24 cellular contexts compared by ENCODE assay signal in genomic region chr2:207937253-207937652, GRCh38.
"Had no signal": no experiment of that assay in that cellular context is flagged by ENCODE, and none has a peak within 500 bp of the region (broad histone marks: within the 10 kb centered on the region; RNA-seq: fewer than 3 reads in every experiment).

No MANE protein-coding gene starts in this region.

- H3K9me3 ChIP-seq: heart left ventricle, pancreas, psoas muscle, right atrium auricular region, stomach, testis, tibial artery, upper lobe of right lung had no signal

- H3K36me3 ChIP-seq: pancreas, right atrium auricular region, upper lobe of right lung had no signal

- H3K27ac ChIP-seq: pancreas, psoas muscle, skin epidermis, stomach, testis, tibial artery, upper lobe of right lung had no signal

- H3K4me3 ChIP-seq: heart left ventricle, pancreas, psoas muscle, right atrium auricular region, skin epidermis, stomach, testis, tibial artery, upper lobe of right lung had no signal

- H3K4me1 ChIP-seq: psoas muscle, testis had no signal

- ATAC-seq: heart left ventricle; left cardiac atrium; left lobe of liver; naive thymus-derived CD8-positive, alpha-beta T cell; pancreas; psoas muscle; sciatic nerve; stimulated activated naive B cell treated with anti-CD40 and anti-IgM and Interleukin-4, amounts not matched to agents 10 μg/mL and 1 μg/mL and 100 μg/mL, for 72 hours; stimulated activated naive CD8-positive, alpha-beta T cell treated with anti-CD3 and anti-CD28 coated beads, Interleukin-15, Interleukin-2, amounts not matched to agents 100 U/mL and 50 U/mL, for 24 hours had no signal

- DNase-seq: heart left ventricle; hypothalamus; immature natural killer cell; kidney; left cardiac atrium; naive thymus-derived CD8-positive, alpha-beta T cell; nucleus accumbens; pancreas; posterior cingulate gyrus; psoas muscle; stimulated activated CD4-positive, alpha-beta T cell treated with anti-CD3 and anti-CD28 coated beads, Interleukin-12 subunit alpha, Interleukin-12 subunit beta, amount 100 ng/mL, for 4 hours; stimulated activated CD4-positive, alpha-beta T cell treated with anti-CD3 and anti-CD28 coated beads, Interleukin-15, amount 100 ng/mL, for 24 hours; stimulated activated CD4-positive, alpha-beta T cell treated with anti-CD3 and anti-CD28 coated beads, Interleukin-2, amount 100 ng/mL, for 24 hours; stimulated activated CD4-positive, alpha-beta T cell treated with anti-CD3 and anti-CD28 coated beads, Interleukin-4, amount 100 ng/mL, for 1 hour; stimulated activated naive B cell treated with anti-CD40 and anti-IgM and Interleukin-4, amounts not matched to agents 10 μg/mL and 1 μg/mL and 100 μg/mL, for 72 hours; stimulated activated naive CD8-positive, alpha-beta T cell treated with anti-CD3 and anti-CD28 coated beads, Interleukin-15, Interleukin-2, amounts not matched to agents 100 U/mL and 50 U/mL, for 24 hours; stomach; testis; tibial artery; upper lobe of right lung had no signal

- H3K27me3 ChIP-seq: heart left ventricle, pancreas, right atrium auricular region, stomach, testis, tibial artery, upper lobe of right lung had no signal
